9 cellular contexts compared by ENCODE assay signal in genomic region chr11:34585870-34586654, GRCh38. TPM values are rescaled to one million over a fixed set of nuclear protein-coding genes. Genes with fewer than 3 reads are reported as not detected.
A peak's percentile ranks its signal among the peaks of the same experiment; 100 is the strongest.
DNase-seq lines count a peak whose midpoint lies in the region; ATAC-seq and TF ChIP-seq lines count a peak whose summit lies in the region.
"Had no signal": no experiment of that assay in that cellular context is flagged by ENCODE, and none has a peak within 500 bp of the region (broad histone marks: within the 10 kb centered on the region; RNA-seq: fewer than 3 reads in every experiment).

No MANE protein-coding gene starts in this region.

- CTCF ChIA-PET in activated CD4-positive, alpha-beta memory T cell treated with anti-CD3 and anti-CD28 coated beads, Interleukin-2, amount 10 ng/mL, durations not matched to agents 7 days and 5 days (lab: Charles Lee) = interaction anchor here (0.8 to 3.4 kb wide), 10 partner anchors 30 to 805 kb away, joined by 3 to 34 read pairs (median 4); no protein-coding TSS in a partner anchor

- H3K27ac ChIP-seq in esophagus muscularis mucosa (replicated peaks in 1 of 4) = no peak overlapping the region

- no peaks in the 10 kb centered on the region for H3K27me3 Mint-ChIP-seq in nephron (ENCODE audit: low read depth)
- peaks cover 39% of the 10 kb centered on the region for H3K27me3 Mint-ChIP-seq in activated CD4-positive, alpha-beta memory T cell treated with anti-CD3 and anti-CD28 coated beads, Interleukin-2, amount 10 ng/mL, durations not matched to agents 7 days and 5 days

- H3K9me3 Mint-ChIP-seq in nephron = peaks cover 3% of the 10 kb centered on the region
- no peaks in the 10 kb centered on the region for H3K9me3 Mint-ChIP-seq in activated CD4-positive, alpha-beta memory T cell treated with anti-CD3 and anti-CD28 coated beads, Interleukin-2, amount 10 ng/mL, durations not matched to agents 7 days and 5 days
- H3K9me3 Mint-ChIP-seq: activated naive CD4-positive, alpha-beta T cell treated with anti-CD3 and anti-CD28 coated beads, Interleukin-2, amount 50 U/mL, for 24 hours had no signal

- WGBS in esophagus muscularis mucosa = 6% methylated on average over 7 of the region's 7 CpGs

- TF ChIP-seq EP300 in Ishikawa (IDR thresholded peaks at IDR 0.05; ENCODE audit: borderline replicate concordance) (no peak), esophagus muscularis mucosa (IDR thresholded peaks at IDR 0.05) (no peak)

- H3K36me3 Mint-ChIP-seq in nephron (ENCODE audit: low read depth) = no peaks in the 10 kb centered on the region
- H3K36me3 Mint-ChIP-seq in activated CD4-positive, alpha-beta memory T cell treated with anti-CD3 and anti-CD28 coated beads, Interleukin-2, amount 10 ng/mL, durations not matched to agents 7 days and 5 days (ENCODE audit: low read depth) = no peaks in the 10 kb centered on the region
- H3K36me3 Mint-ChIP-seq: activated naive CD4-positive, alpha-beta T cell treated with anti-CD3 and anti-CD28 coated beads, Interleukin-2, amount 50 U/mL, for 24 hours had no signal

- no peaks in the 10 kb centered on the region for H3K9me3 ChIP-seq in esophagus muscularis mucosa

- ATAC-seq in GM21423 (IDR thresholded peaks at IDR 0.05; ENCODE audit: unreplicated experiment) = peak; percentile 78
- ATAC-seq in GM21526 (IDR thresholded peaks at IDR 0.05; ENCODE audit: low FRiP score, unreplicated experiment) = no peak

- TF ChIP-seq CTCF in esophagus muscularis mucosa (IDR thresholded peaks at IDR 0.05) (peak; percentile 58 to 68 (median 63)), nephron (IDR thresholded peaks at IDR 0.05; ENCODE audit: unreplicated experiment in 3 of 3) (peak; percentile 65 to 67 (median 67))

- H3K4me3 ChIP-seq in esophagus muscularis mucosa = no peak overlapping the region

- peak overlapping the region; percentile 30 to 70 (median 66) for H3K4me3 Mint-ChIP-seq in nephron
- H3K4me3 Mint-ChIP-seq in activated CD4-positive, alpha-beta memory T cell treated with anti-CD3 and anti-CD28 coated beads, Interleukin-2, amount 10 ng/mL, durations not matched to agents 7 days and 5 days = no peak overlapping the region
- H3K4me3 Mint-ChIP-seq: activated naive CD4-positive, alpha-beta T cell treated with anti-CD3 and anti-CD28 coated beads, Interleukin-2, amount 50 U/mL, for 24 hours had no signal

- no peak for TF ChIP-seq POLR2A in esophagus muscularis mucosa (IDR thresholded peaks at IDR 0.05; ENCODE audit: low read depth)

- H3K36me3 ChIP-seq in esophagus muscularis mucosa = no peaks in the 10 kb centered on the region

- peaks cover 0 to 4% (median 0%) of the 10 kb centered on the region in 4 donors for H3K27me3 ChIP-seq in esophagus muscularis mucosa

- TF ChIP-seq RAD21 in Ishikawa (IDR thresholded peaks at IDR 0.05; ENCODE audit: low read depth) = peak; percentile 91

- POLR2A ChIA-PET in activated CD4-positive, alpha-beta memory T cell treated with anti-CD3 and anti-CD28 coated beads, Interleukin-2, amount 10 ng/mL, durations not matched to agents 7 days and 5 days (lab: Charles Lee) = no interaction called here

- peaks cover 0 to 4% (median 1%) of the 10 kb centered on the region in 4 donors for H3K4me1 ChIP-seq in esophagus muscularis mucosa

- DNase-seq in Daoy (ENCODE audit: low read depth) = peak; percentile 45
- DNase-seq in SK-N-DZ (ENCODE audit: low spot score) = peak; percentile 22
- no peak for DNase-seq in esophagus muscularis mucosa (ENCODE audit: extremely low spot score)
- no peak for DNase-seq in activated CD4-positive, alpha-beta memory T cell treated with anti-CD3 and anti-CD28 coated beads, Interleukin-2, amount 10 ng/mL, durations not matched to agents 7 days and 5 days

- intact Hi-C loops in esophagus muscularis mucosa (cut with DNase I) = loop anchor here (2.0 to 5.0 kb wide), 4 partner anchors 313 to 896 kb away; no protein-coding TSS in a partner anchor

- H3K4me1 Mint-ChIP-seq in nephron = peaks cover 11% of the 10 kb centered on the region
- no peaks in the 10 kb centered on the region for H3K4me1 Mint-ChIP-seq in activated CD4-positive, alpha-beta memory T cell treated with anti-CD3 and anti-CD28 coated beads, Interleukin-2, amount 10 ng/mL, durations not matched to agents 7 days and 5 days

- peak overlapping the region; percentile 31 to 79 (median 72) for H3K27ac Mint-ChIP-seq in nephron
- H3K27ac Mint-ChIP-seq in activated CD4-positive, alpha-beta memory T cell treated with anti-CD3 and anti-CD28 coated beads, Interleukin-2, amount 10 ng/mL, durations not matched to agents 7 days and 5 days = no peak overlapping the region
- H3K27ac Mint-ChIP-seq: activated naive CD4-positive, alpha-beta T cell treated with anti-CD3 and anti-CD28 coated beads, Interleukin-2, amount 50 U/mL, for 24 hours had no signal

TF ChIP-seq in Ishikawa, 13 proteins besides CTCF, POLR2A, EP300 and RAD21:
- TF ChIP-seq MAX (IDR thresholded peaks at IDR 0.05) (peak; percentile 46), FOXM1 (IDR thresholded peaks at IDR 0.05; ENCODE audit: borderline replicate concordance, low read depth) (no peak)

RNA-seq across cellular contexts. Expression of gene EHF, which starts 34.8 kb away (rescaled TPM):
- 0.57 and 1.1 TPM in 2 replicates for total RNA-seq in Daoy (2014; rRNA removed; shearing (Covaris generic))
- not detected in 2 replicates for polyA plus RNA-seq in SK-N-DZ (2014; cell fraction: cytosol; rRNA removed)
- polyA plus RNA-seq in SK-N-DZ (2014; cell fraction: nucleus; rRNA removed) = not detected in 2 replicates
- under 1 TPM in 2 of 4 donors, not detected in 2; 0.42 to 0.52 TPM for total RNA-seq in esophagus muscularis mucosa
- total RNA-seq in activated CD4-positive, alpha-beta memory T cell treated with anti-CD3 and anti-CD28 coated beads, Interleukin-2, amount 10 ng/mL, durations not matched to agents 7 days and 5 days = not detected

Comparison
In these comparisons a context has a peak if more than half of its experiments do, and no peak if none do; other contexts are left out.
1. DNase-seq: peak in Daoy (single experiment) and SK-N-DZ (single experiment); none in esophagus muscularis mucosa (single experiment) and activated CD4-positive, alpha-beta memory T cell treated with anti-CD3 and anti-CD28 coated beads, Interleukin-2, amount 10 ng/mL, durations not matched to agents 7 days and 5 days (single experiment).